ENCODE assay signal across 34 cellular contexts in genomic region chr20:719068-719467, GRCh38. TPM values are rescaled to one million over a fixed set of nuclear protein-coding genes. Genes with fewer than 3 reads are reported as not detected.
"Had no signal": no experiment of that assay in that cellular context is flagged by ENCODE, and none has a peak within 500 bp of the region (broad histone marks: within the 10 kb centered on the region; RNA-seq: fewer than 3 reads in every experiment).

No MANE protein-coding gene starts in this region.

- H3K4me1 ChIP-seq: esophagus squamous epithelium, gastroesophageal sphincter had no signal

- H3K4me3 Mint-ChIP-seq: activated CD4-positive, alpha-beta memory T cell treated with anti-CD3 and anti-CD28 coated beads, Interleukin-2, amount 10 ng/mL, durations not matched to agents 7 days and 5 days; activated CD4-positive, alpha-beta T cell treated with anti-CD3 and anti-CD28 coated beads for 36 hours; activated CD4-positive, alpha-beta T cell treated with anti-CD3 and anti-CD28 coated beads, Interleukin-2, amount 10 ng/mL, durations not matched to agents 7 days and 5 days; activated naive CD4-positive, alpha-beta T cell treated with anti-CD3 and anti-CD28 coated beads, Interleukin-2, amount 10 ng/mL, durations not matched to agents 7 days and 5 days; activated naive CD8-positive, alpha-beta T cell; activated T-cell treated with anti-CD3 and anti-CD28 coated beads, Interleukin-2, amount 50 U/mL, for 24 hours; activated T-cell treated with anti-CD3 and anti-CD28 coated beads, Interleukin-2, amount 50 U/mL, for 72 hours; T-helper 17 cell; T-helper 2 cell treated with Interferon-gamma antibody and Interleukin-4, amounts not matched to agents 5 μg/mL and 100 μg/mL, for 36 hours had no signal

- DNase-seq: activated CD4-positive, alpha-beta memory T cell treated with anti-CD3 and anti-CD28 coated beads, Interleukin-2, amount 10 ng/mL, durations not matched to agents 7 days and 5 days; activated CD4-positive, alpha-beta T cell treated with anti-CD3 and anti-CD28 coated beads for 36 hours; activated CD4-positive, alpha-beta T cell treated with anti-CD3 and anti-CD28 coated beads, Interleukin-2, amount 10 ng/mL, durations not matched to agents 7 days and 5 days; activated CD4-positive, alpha-beta T cell treated with anti-CD3 and anti-CD28 coated beads, Interleukin-2, amount 50 U/mL, for 4 hours; activated CD4-positive, CD25-positive, alpha-beta regulatory T cell; activated CD4-positive, CD25-positive, alpha-beta regulatory T cell treated with anti-CD3 and anti-CD28 coated beads, Interleukin-2, amount 50 U/mL, for 72 hours; activated CD8-positive, alpha-beta memory T cell treated with anti-CD3 and anti-CD28 coated beads, Interleukin-2, amount 50 U/mL, for 48 hours; activated gamma-delta T cell; activated naive CD4-positive, alpha-beta T cell; activated naive CD4-positive, alpha-beta T cell treated with anti-CD3 and anti-CD28 coated beads, Interleukin-2, amount 10 ng/mL, durations not matched to agents 7 days and 5 days; activated T-cell treated with anti-CD3 and anti-CD28 coated beads for 4 hours; activated T-cell treated with anti-CD3 and anti-CD28 coated beads, Interleukin-2, amount 50 U/mL, for 24 hours; activated T-cell treated with anti-CD3 and anti-CD28 coated beads, Interleukin-2, amount 50 U/mL, for 72 hours; amniotic stem cell; anterior cingulate cortex; cortex of kidney; dermis blood vessel endothelial cell; effector CD4-positive, alpha-beta T cell; esophagus squamous epithelium; foreskin melanocyte; T-helper 1 cell; T-helper 17 cell; T1000 had no signal

- H3K36me3 Mint-ChIP-seq: activated naive CD4-positive, alpha-beta T cell treated with anti-CD3 and anti-CD28 coated beads, Interleukin-2, amount 10 ng/mL, durations not matched to agents 7 days and 5 days; activated naive CD8-positive, alpha-beta T cell had no signal

- H3K27ac Mint-ChIP-seq: activated CD4-positive, alpha-beta memory T cell treated with anti-CD3 and anti-CD28 coated beads, Interleukin-2, amount 10 ng/mL, durations not matched to agents 7 days and 5 days; activated CD4-positive, alpha-beta T cell treated with anti-CD3 and anti-CD28 coated beads for 36 hours; activated CD4-positive, alpha-beta T cell treated with anti-CD3 and anti-CD28 coated beads, Interleukin-2, amount 10 ng/mL, durations not matched to agents 7 days and 5 days; activated naive CD4-positive, alpha-beta T cell treated with anti-CD3 and anti-CD28 coated beads, Interleukin-2, amount 10 ng/mL, durations not matched to agents 7 days and 5 days; activated naive CD8-positive, alpha-beta T cell; activated T-cell treated with anti-CD3 and anti-CD28 coated beads, Interleukin-2, amount 50 U/mL, for 24 hours; activated T-cell treated with anti-CD3 and anti-CD28 coated beads, Interleukin-2, amount 50 U/mL, for 72 hours; T-helper 17 cell; T-helper 2 cell treated with Interferon-gamma antibody and Interleukin-4, amounts not matched to agents 5 μg/mL and 100 μg/mL, for 36 hours had no signal

- H3K36me3 ChIP-seq: esophagus squamous epithelium, gastroesophageal sphincter, WERI-Rb-1 had no signal

- H3K4me3 ChIP-seq: esophagus squamous epithelium, gastroesophageal sphincter had no signal

- H3K9me3 Mint-ChIP-seq: activated CD4-positive, alpha-beta memory T cell treated with anti-CD3 and anti-CD28 coated beads, Interleukin-2, amount 10 ng/mL, durations not matched to agents 7 days and 5 days; activated CD4-positive, alpha-beta T cell treated with anti-CD3 and anti-CD28 coated beads, Interleukin-2, amount 10 ng/mL, durations not matched to agents 7 days and 5 days; activated naive CD4-positive, alpha-beta T cell treated with anti-CD3 and anti-CD28 coated beads, Interleukin-2, amount 10 ng/mL, durations not matched to agents 7 days and 5 days; activated T-cell treated with anti-CD3 and anti-CD28 coated beads, Interleukin-2, amount 50 U/mL, for 24 hours; activated T-cell treated with anti-CD3 and anti-CD28 coated beads, Interleukin-2, amount 50 U/mL, for 72 hours; T-helper 2 cell treated with Interferon-gamma antibody and Interleukin-4, amounts not matched to agents 5 μg/mL and 100 μg/mL, for 36 hours had no signal

- H3K4me1 Mint-ChIP-seq: activated CD4-positive, alpha-beta memory T cell treated with anti-CD3 and anti-CD28 coated beads, Interleukin-2, amount 10 ng/mL, durations not matched to agents 7 days and 5 days; activated CD4-positive, alpha-beta T cell treated with anti-CD3 and anti-CD28 coated beads for 36 hours; activated CD4-positive, alpha-beta T cell treated with anti-CD3 and anti-CD28 coated beads, Interleukin-2, amount 10 ng/mL, durations not matched to agents 7 days and 5 days; activated naive CD4-positive, alpha-beta T cell treated with anti-CD3 and anti-CD28 coated beads, Interleukin-2, amount 10 ng/mL, durations not matched to agents 7 days and 5 days; T-helper 17 cell had no signal

- ATAC-seq: activated CD4-positive, alpha-beta T cell treated with anti-CD3 and anti-CD28 coated beads for 36 hours; activated T-cell treated with anti-CD3 and anti-CD28 coated beads, Interleukin-2, amount 50 U/mL, for 72 hours; gastroesophageal sphincter; T-helper 17 cell had no signal

- H3K27ac ChIP-seq: epithelial cell of prostate, esophagus squamous epithelium, gastroesophageal sphincter, WERI-Rb-1 had no signal

RNA-seq across cellular contexts. Expression of gene SCRT2, which starts 43.5 kb away (rescaled TPM):
- total RNA-seq: activated CD4-positive, alpha-beta memory T cell treated with anti-CD3 and anti-CD28 coated beads, Interleukin-2, amount 10 ng/mL, durations not matched to agents 7 days and 5 days; activated CD4-positive, alpha-beta T cell treated with anti-CD3 and anti-CD28 coated beads for 36 hours; activated CD4-positive, alpha-beta T cell treated with anti-CD3 and anti-CD28 coated beads, Interleukin-2, amount 10 ng/mL, durations not matched to agents 7 days and 5 days; activated T-cell treated with anti-CD3 and anti-CD28 coated beads, Interleukin-2, amount 50 U/mL, for 72 hours; astrocyte; chondrocyte; dermis blood vessel endothelial cell; endothelial cell of umbilical vein; esophagus squamous epithelium; fibroblast of lung; fibroblast of villous mesenchyme; gastroesophageal sphincter; glomerular endothelial cell; T-helper 17 cell had no signal

RNA-seq across cellular contexts. Expression of gene SLC52A3, which starts 49.2 kb away (rescaled TPM):
- total RNA-seq: activated CD4-positive, alpha-beta memory T cell treated with anti-CD3 and anti-CD28 coated beads, Interleukin-2, amount 10 ng/mL, durations not matched to agents 7 days and 5 days; activated CD4-positive, alpha-beta T cell treated with anti-CD3 and anti-CD28 coated beads for 36 hours; activated CD4-positive, alpha-beta T cell treated with anti-CD3 and anti-CD28 coated beads, Interleukin-2, amount 10 ng/mL, durations not matched to agents 7 days and 5 days; activated T-cell treated with anti-CD3 and anti-CD28 coated beads, Interleukin-2, amount 50 U/mL, for 72 hours; chondrocyte; dermis blood vessel endothelial cell; endothelial cell of umbilical vein; fibroblast of lung; fibroblast of villous mesenchyme; glomerular endothelial cell; T-helper 17 cell had no signal
